Comparison of ENCODE assay signal across 9 cellular contexts in the genomic region with DNA sequence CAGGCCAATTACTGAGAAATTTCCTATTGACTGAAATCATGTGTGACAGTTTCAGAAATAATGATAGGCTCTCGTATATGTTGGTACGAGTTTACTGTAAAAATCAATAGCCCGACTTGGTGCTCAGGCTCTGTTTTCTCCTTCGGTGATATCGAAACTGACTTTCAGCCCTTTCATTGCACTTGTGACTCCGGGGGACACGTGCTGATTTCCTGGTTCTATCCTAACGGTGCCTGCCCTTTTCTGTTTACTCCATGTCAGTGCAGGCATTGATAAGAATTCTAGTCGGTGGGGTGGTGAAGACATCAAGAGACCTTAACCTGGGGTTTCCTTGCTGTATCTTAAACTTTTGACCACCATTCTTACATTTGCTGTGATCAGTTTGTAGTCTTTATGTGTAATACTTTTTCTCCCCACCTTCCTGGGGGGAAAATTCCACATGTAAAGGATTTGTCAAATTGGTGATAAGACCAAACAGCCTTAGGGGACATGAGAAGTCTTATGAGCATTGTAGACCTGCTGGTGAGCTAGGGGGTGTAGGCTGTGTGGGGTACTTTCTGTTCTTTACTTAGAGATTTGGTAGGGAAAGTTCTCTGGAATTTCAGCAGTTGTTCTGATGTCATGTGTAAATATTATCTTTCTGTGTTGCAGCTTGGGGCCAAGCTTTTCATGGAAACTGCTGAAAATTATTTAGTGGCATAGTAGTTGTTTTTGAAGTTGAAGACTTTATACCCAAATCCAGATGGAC. TPM values are rescaled to one million over a fixed set of nuclear protein-coding genes. Genes with fewer than 3 reads are reported as not detected.
A peak's percentile ranks its signal among the peaks of the same experiment; 100 is the strongest.
DNase-seq lines count a peak whose midpoint lies in the region; ATAC-seq and TF ChIP-seq lines count a peak whose summit lies in the region.
"Had no signal": no experiment of that assay in that cellular context is flagged by ENCODE, and none has a peak within 500 bp of the region (broad histone marks: within the 10 kb centered on the region; RNA-seq: fewer than 3 reads in every experiment).

No MANE protein-coding gene starts in this region.

- H3K4ac ChIP-seq in mesendoderm (ENCODE audit: low read depth, low read length): no peak overlapping the region

- H3K27me3 ChIP-seq in brain microvascular endothelial cell (replicated peaks) (no peaks in the 10 kb centered on the region), mesendoderm (ENCODE audit: insufficient read depth, low read length, poor library complexity) (no peaks in the 10 kb centered on the region), aorta (ENCODE audit: control insufficient read depth in 1 of 2, insufficient read depth in 2 of 2, low read length in 1 of 2) (no peaks in the 10 kb centered on the region), endodermal cell (ENCODE audit: control insufficient read depth, insufficient read depth, low read length, poor library complexity, severe bottlenecking) (no peaks in the 10 kb centered on the region)

- H3K18ac ChIP-seq in mesendoderm (ENCODE audit: low read length): peak overlapping the region; percentile 64

- H4K8ac ChIP-seq in mesendoderm (ENCODE audit: low read depth, low read length): no peak overlapping the region

- H2AK5ac ChIP-seq in mesendoderm (ENCODE audit: low read length): no peak overlapping the region

- H3K36me3 Mint-ChIP-seq in endodermal cell (ENCODE audit: low read depth): no peaks in the 10 kb centered on the region

- H3K27ac Mint-ChIP-seq in endodermal cell: no peak overlapping the region

- H2BK15ac ChIP-seq in mesendoderm (replicated peaks; ENCODE audit: low read depth): no peak overlapping the region

- H3K4me3 ChIP-seq in brain microvascular endothelial cell (ENCODE audit: low read depth, low read length) (no peak overlapping the region), mesendoderm (ENCODE audit: low read length) (no peak overlapping the region), aorta (ENCODE audit: low read length in 2 of 2) (no peak overlapping the region), endodermal cell (ENCODE audit: low read length) (no peak overlapping the region)

- H3K9me3 ChIP-seq in aorta (ENCODE audit: control insufficient read depth, low read length) (no peaks in the 10 kb centered on the region), endodermal cell (ENCODE audit: control insufficient read depth, low read length) (no peaks in the 10 kb centered on the region)

- no peak overlapping the region for H3K56ac ChIP-seq in mesendoderm (ENCODE audit: low read length)

- H3K27ac ChIP-seq in brain microvascular endothelial cell (peak overlapping the region; percentile 2), mesendoderm (ENCODE audit: low read depth, low read length) (no peak overlapping the region), aorta (ENCODE audit: low read depth in 1 of 2, low read length in 2 of 2) (peak overlapping the region; percentile 33 to 81), endodermal cell (ENCODE audit: low read depth, low read length) (no peak overlapping the region)

- in situ Hi-C loops in brain microvascular endothelial cell (cut with HindIII; ENCODE audit: low pct_ligation_motif_present, low sequenced_read_pairs): no loop called here

- no peak for DNase-seq in Right ventricle myocardium inferior (ENCODE audit: missing footprints)
- no peak for DNase-seq in cardiac septum (ENCODE audit: low spot score)
- no peak for DNase-seq in brain microvascular endothelial cell
- no peak for DNase-seq in mesendoderm
- DNase-seq in aorta: no peak
- no peak for DNase-seq in endodermal cell
- no peak for DNase-seq in NCI-H226
- DNase-seq: posterior cingulate gyrus had no signal

- H3K4me1 Mint-ChIP-seq in endodermal cell: peaks cover 27% of the 10 kb centered on the region

- H3K4me1 ChIP-seq in mesendoderm (ENCODE audit: control insufficient read depth, low read depth, low read length): peaks cover 14% of the 10 kb centered on the region
- H3K4me1 ChIP-seq in aorta (ENCODE audit: control insufficient read depth in 1 of 2, insufficient read depth in 2 of 2, low read length in 2 of 2): peaks cover 0 to 14% of the 10 kb centered on the region in 2 donors
- H3K4me1 ChIP-seq in endodermal cell (ENCODE audit: control insufficient read depth, insufficient read depth, low read length): no peaks in the 10 kb centered on the region

- H3K9ac ChIP-seq in mesendoderm (ENCODE audit: low read length) (no peak overlapping the region), endodermal cell (ENCODE audit: extremely low read depth, low read length, poor library complexity, severe bottlenecking) (no peak overlapping the region)

- no CpG with 5 or more reads among the region's 9 CpGs for WGBS in mesendoderm (ENCODE audit: extremely low coverage, insufficient coverage, low lambda C conversion rate)
- WGBS in aorta, 2 donors: 71 to 73% methylated on average over 9 of the region's 9 CpGs
- WGBS in endodermal cell (ENCODE audit: insufficient coverage in 1 of 2, insufficient read length in 1 of 2), 2 experiments: 87 to 94% methylated on average over 9 of the region's 9 CpGs

- H3K27me3 Mint-ChIP-seq in endodermal cell (ENCODE audit: insufficient read depth): no peaks in the 10 kb centered on the region

- H2BK5ac ChIP-seq in mesendoderm (ENCODE audit: low read length): no peak overlapping the region

- H4K5ac ChIP-seq in mesendoderm (ENCODE audit: low read length): no peak overlapping the region

- H2BK120ac ChIP-seq in mesendoderm (ENCODE audit: low read depth, low read length): no peak overlapping the region

- H3K36me3 ChIP-seq in brain microvascular endothelial cell (replicated peaks) (no peaks in the 10 kb centered on the region), mesendoderm (ENCODE audit: control insufficient read depth, insufficient read depth, low read length) (no peaks in the 10 kb centered on the region), aorta (ENCODE audit: control insufficient read depth in 1 of 2, insufficient read depth in 2 of 2, low read length in 1 of 2) (no peaks in the 10 kb centered on the region), endodermal cell (ENCODE audit: control insufficient read depth, insufficient read depth, low read length) (no peaks in the 10 kb centered on the region)

- H3K79me1 ChIP-seq in mesendoderm (ENCODE audit: low read length): peaks cover 7% of the 10 kb centered on the region

- H3K23ac ChIP-seq in mesendoderm (ENCODE audit: low read length): no peak overlapping the region

- ATAC-seq in Right ventricle myocardium inferior (peak; percentile 48), aorta (ENCODE audit: low FRiP score) (no peak), HG02885 (IDR thresholded peaks at IDR 0.05; ENCODE audit: poor library complexity, unreplicated experiment) (no peak)

- H3K4me2 ChIP-seq in mesendoderm (ENCODE audit: low read length): no peak overlapping the region

- H3K4me3 Mint-ChIP-seq in endodermal cell: no peak overlapping the region

- intact Hi-C loops in Right ventricle myocardium inferior (cut with DNase I) (no loop called here), cardiac septum (cut with DNase I) (no loop called here), aorta (cut with DNase I) (no loop called here)

- H3K9me3 Mint-ChIP-seq in endodermal cell: no peaks in the 10 kb centered on the region

- H3K79me2 ChIP-seq in mesendoderm (ENCODE audit: control insufficient read depth, insufficient read depth, low read length): peaks cover 2% of the 10 kb centered on the region

- TF ChIP-seq CTCF in brain microvascular endothelial cell (IDR thresholded peaks at IDR 0.05; ENCODE audit: low read depth, low read length, missing control alignments) (no peak), endodermal cell (conservative IDR thresholded peaks at IDR 0.05) (no peak)

RNA-seq across cellular contexts. Expression of a gene that starts 52.7 kb away (rescaled TPM):
- 14.4 TPM for total RNA-seq in Right ventricle myocardium inferior
- total RNA-seq in cardiac septum: 21.2 TPM
- polyA plus RNA-seq in mesendoderm (2013, experiment 1 of 2): 16.9 TPM
- polyA plus RNA-seq in mesendoderm (2013, experiment 2 of 2): 17.2 TPM
- total RNA-seq in aorta: 10 to 100 TPM; 20.1 to 22.5 TPM
- 10 to 100 TPM in 1 of 2 donors, 1 to 10 TPM in 1; 2.0 to 14.8 TPM for polyA plus RNA-seq in aorta
- total RNA-seq in endodermal cell: 10 to 100 TPM in 1 of 2 donors, 1 to 10 TPM in 1; 6.2 to 10.8 TPM
- 22.2 TPM for polyA plus RNA-seq in endodermal cell (2013, experiment 1 of 2)
- 19.4 TPM for polyA plus RNA-seq in endodermal cell (2013, experiment 2 of 2)

Comparison
In these comparisons a context has a peak if more than half of its experiments do, and no peak if none do; other contexts are left out.
1. H3K27ac ChIP-seq: peak in brain microvascular endothelial cell (single experiment) and aorta (2 of 2); none in mesendoderm (single experiment) and endodermal cell (single experiment).